In the genomic region with DNA sequence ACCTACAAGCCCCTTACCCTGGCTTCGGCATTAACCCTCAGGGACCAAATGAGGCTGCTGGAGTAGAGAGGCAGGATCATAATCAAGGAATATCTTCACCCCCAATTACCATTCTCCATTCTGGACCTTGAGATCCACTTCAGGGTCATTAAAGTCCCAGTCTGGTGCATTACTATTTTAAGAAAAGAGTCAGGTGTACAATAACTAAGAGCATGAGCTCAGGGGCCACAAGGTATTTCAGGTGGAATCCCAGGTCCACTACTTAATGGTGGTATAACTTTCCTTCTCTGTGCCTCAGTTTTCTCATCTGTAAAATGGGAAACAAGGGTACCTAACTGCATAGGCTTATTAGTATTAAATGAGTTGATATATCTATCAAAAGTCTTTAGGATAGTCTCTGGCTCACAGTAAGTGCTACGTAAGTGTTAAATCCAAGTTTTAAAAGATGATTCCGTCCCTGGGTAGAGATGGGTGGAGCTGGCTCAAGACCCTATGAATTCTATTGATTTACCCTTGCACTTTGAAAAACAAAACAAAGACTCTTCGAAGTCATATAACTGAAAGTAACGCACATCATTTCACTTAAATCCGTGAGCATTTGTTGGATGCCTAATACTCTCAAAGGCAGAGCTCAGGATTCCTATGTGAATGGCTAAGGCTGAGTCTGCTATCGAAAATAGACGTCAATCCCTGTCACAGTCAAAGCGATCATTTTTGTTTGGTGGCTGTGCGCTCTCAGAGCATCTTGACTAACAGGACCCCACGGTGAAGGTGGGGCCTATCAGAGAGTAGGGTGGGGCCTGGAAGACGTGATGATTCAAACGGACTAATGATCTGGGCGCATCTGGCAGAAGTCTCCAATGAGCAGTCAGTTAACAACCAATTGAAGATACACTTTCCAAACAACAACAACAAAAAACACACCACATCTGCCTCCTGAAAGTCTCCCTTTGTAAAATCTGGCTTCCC, we compare ENCODE assay signal across 8 cellular contexts. TPM values are rescaled to one million over a fixed set of nuclear protein-coding genes. Genes with fewer than 3 reads are reported as not detected.
DNase-seq lines count a peak whose midpoint lies in the region; ATAC-seq, FAIRE-seq and TF ChIP-seq lines count a peak whose summit lies in the region.

No MANE protein-coding gene starts in this region.

- H3K4me1 ChIP-seq in kidney (ENCODE audit: control insufficient read depth in 1 of 2, insufficient read depth in 1 of 2, low read depth in 1 of 2, low read length in 2 of 2) (peaks cover 0 to 8% of the 10 kb centered on the region in 2 donors), tibial artery (peaks cover 0 to 25% (median 17%) of the 10 kb centered on the region in 4 donors)

- intact Hi-C loops in kidney (cut with DNase I) = no loop called here
- intact Hi-C loops in tibial artery (cut with DNase I; ENCODE audit: low total_unique reads) = loop anchor here (10.0 kb wide), 1 partner anchor 64 kb away; a partner anchor contains a TSS

- H3K36me3 Mint-ChIP-seq in HFFc6 (ENCODE audit: low read depth) = peaks cover 27% of the 10 kb centered on the region
- peaks cover 10% of the 10 kb centered on the region for H3K36me3 Mint-ChIP-seq in activated naive CD8-positive, alpha-beta T cell treated with anti-CD3 and anti-CD28 coated beads, Interleukin-2, amount 10 ng/mL, durations not matched to agents 7 days and 5 days

- H3K27me3 ChIP-seq in tibial artery = no peaks in the 10 kb centered on the region

- FAIRE-seq in kidney (lab: Jason Lieb, UNC) = no peak
- no peak for FAIRE-seq in frontal cortex (lab: Jason Lieb, UNC)

- H3K9me3 Mint-ChIP-seq in HFFc6 = no peaks in the 10 kb centered on the region
- H3K9me3 Mint-ChIP-seq in activated naive CD8-positive, alpha-beta T cell treated with anti-CD3 and anti-CD28 coated beads, Interleukin-2, amount 10 ng/mL, durations not matched to agents 7 days and 5 days = no peaks in the 10 kb centered on the region

- POLR2A ChIA-PET in activated naive CD8-positive, alpha-beta T cell treated with anti-CD3 and anti-CD28 coated beads, Interleukin-2, amount 10 ng/mL, durations not matched to agents 7 days and 5 days (lab: Charles Lee) = interaction anchor here (0.9 to 2.4 kb wide), 3 partner anchors 23 to 25 kb away, joined by 3 to 43 read pairs (median 5); a partner anchor contains a TSS

- peaks cover 7% of the 10 kb centered on the region for H3K27me3 Mint-ChIP-seq in HFFc6 (ENCODE audit: insufficient read depth)
- H3K27me3 Mint-ChIP-seq in activated naive CD8-positive, alpha-beta T cell treated with anti-CD3 and anti-CD28 coated beads, Interleukin-2, amount 10 ng/mL, durations not matched to agents 7 days and 5 days = no peaks in the 10 kb centered on the region

- H3K4me3 Mint-ChIP-seq in HFFc6 = peak overlapping the region; percentile 94
- H3K4me3 Mint-ChIP-seq in activated naive CD8-positive, alpha-beta T cell treated with anti-CD3 and anti-CD28 coated beads, Interleukin-2, amount 10 ng/mL, durations not matched to agents 7 days and 5 days = peak overlapping the region; percentile 99

- H3K4me3 ChIP-seq in kidney (ENCODE audit: low read length in 2 of 2) (peak overlapping the region; percentile 80 to 89), tibial artery (peak overlapping the region; percentile 91 to 99)

- no peak for TF ChIP-seq CTCF in HFFc6 (IDR thresholded peaks at IDR 0.05)
- TF ChIP-seq CTCF in kidney (IDR thresholded peaks at IDR 0.05; ENCODE audit: borderline replicate concordance, extremely low read depth, insufficient read depth) = no peak
- TF ChIP-seq CTCF in tibial artery (IDR thresholded peaks at IDR 0.05) = no peak

- no peaks in the 10 kb centered on the region for H3K9me3 ChIP-seq in kidney (ENCODE audit: control insufficient read depth in 1 of 2, low read length in 2 of 2)
- no peaks in the 10 kb centered on the region for H3K9me3 ChIP-seq in tibial artery

- peak overlapping the region; percentile 44 to 63 for H3K9ac ChIP-seq in kidney (ENCODE audit: low read length in 2 of 2)

- H3K27ac Mint-ChIP-seq in HFFc6 = peak overlapping the region; percentile 98
- peak overlapping the region; percentile 100 for H3K27ac Mint-ChIP-seq in activated naive CD8-positive, alpha-beta T cell treated with anti-CD3 and anti-CD28 coated beads, Interleukin-2, amount 10 ng/mL, durations not matched to agents 7 days and 5 days

- DNase-seq in AG20443 (ENCODE audit: low spot score) (peak; percentile 10), HFFc6 (no peak), kidney (no peak), tibial artery (no peak), AG08395 (ENCODE audit: low spot score) (no peak), frontal cortex (ENCODE audit: low spot score in 2 of 2) (no peak)
- DNase-seq in activated naive CD8-positive, alpha-beta T cell treated with anti-CD3 and anti-CD28 coated beads, Interleukin-2, amount 10 ng/mL, durations not matched to agents 7 days and 5 days = no peak

- peak overlapping the region; percentile 81 to 83 for H3K27ac ChIP-seq in kidney (ENCODE audit: low read depth in 2 of 2, low read length in 2 of 2)
- H3K27ac ChIP-seq in tibial artery = peak overlapping the region; percentile 98 to 99

- no peak for ATAC-seq in activated naive CD8-positive, alpha-beta T cell treated with anti-CD3 and anti-CD28 coated beads, Interleukin-2, amount 10 ng/mL, durations not matched to agents 7 days and 5 days (ENCODE audit: low read depth)
- no peak for ATAC-seq in GM18868 (IDR thresholded peaks at IDR 0.05; ENCODE audit: unreplicated experiment)

- H3K36me3 ChIP-seq in kidney (ENCODE audit: control insufficient read depth in 1 of 2, insufficient read depth in 2 of 2, low read length in 2 of 2) = no peaks in the 10 kb centered on the region
- no peaks in the 10 kb centered on the region for H3K36me3 ChIP-seq in tibial artery

- peaks cover 35% of the 10 kb centered on the region for H3K4me1 Mint-ChIP-seq in HFFc6 (ENCODE audit: low read depth)
- H3K4me1 Mint-ChIP-seq in activated naive CD8-positive, alpha-beta T cell treated with anti-CD3 and anti-CD28 coated beads, Interleukin-2, amount 10 ng/mL, durations not matched to agents 7 days and 5 days = peaks cover 34% of the 10 kb centered on the region

RNA-seq across cellular contexts. Expression of a gene that starts 1.0 kb away (rescaled TPM):
- 100 to 1,000 TPM; 187 to 259 (median 222) TPM for total RNA-seq in HFFc6 (2021; fragmentation: NEBNext Ultra II Directional; extraction: Animal tissue kit (Norgen Biotek cat#: 25700))
- total RNA-seq in activated naive CD8-positive, alpha-beta T cell treated with anti-CD3 and anti-CD28 coated beads, Interleukin-2, amount 10 ng/mL, durations not matched to agents 7 days and 5 days = 100 to 1,000 TPM; 200 to 211 TPM
- 182 TPM for total RNA-seq in kidney
- 101 TPM for polyA plus RNA-seq in kidney (ENCODE audit: insufficient read depth, low read depth, low replicate concordance)
- total RNA-seq in frontal cortex = 234 TPM

RNA-seq across cellular contexts. Expression of a gene that starts 24.3 kb away (rescaled TPM):
- 10 to 100 TPM; 10.6 to 13.0 (median 11.5) TPM for total RNA-seq in HFFc6 (2021; fragmentation: NEBNext Ultra II Directional; extraction: Animal tissue kit (Norgen Biotek cat#: 25700))
- 10 to 100 TPM; 48.5 to 50.6 TPM for total RNA-seq in activated naive CD8-positive, alpha-beta T cell treated with anti-CD3 and anti-CD28 coated beads, Interleukin-2, amount 10 ng/mL, durations not matched to agents 7 days and 5 days
- total RNA-seq in kidney = 25.9 TPM
- 52.4 TPM for polyA plus RNA-seq in kidney (ENCODE audit: insufficient read depth, low read depth, low replicate concordance)
- 6.5 TPM for total RNA-seq in frontal cortex
